In the genomic region with DNA sequence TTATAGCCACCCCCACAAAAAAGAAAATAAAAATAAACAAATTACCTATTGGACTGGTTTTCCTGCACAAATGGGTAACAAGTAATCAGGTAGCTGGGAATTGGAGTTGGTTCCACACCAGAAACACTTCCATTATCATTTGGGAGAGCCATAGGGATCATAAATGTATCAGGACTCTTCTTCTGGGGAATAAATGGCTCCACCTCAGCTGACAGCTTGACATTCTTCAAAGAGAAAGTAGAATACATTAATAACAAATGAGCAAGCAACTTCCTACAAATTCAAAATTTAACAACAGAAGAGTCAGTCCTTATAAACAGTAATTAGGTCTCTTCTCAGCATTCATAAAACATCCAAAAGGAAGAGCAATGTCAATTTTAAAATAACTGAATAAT, we compare ENCODE assay signal across 20 cellular contexts. TPM values are rescaled to one million over a fixed set of nuclear protein-coding genes. Genes with fewer than 3 reads are reported as not detected.
DNase-seq lines count a peak whose midpoint lies in the region; ATAC-seq and TF ChIP-seq lines count a peak whose summit lies in the region.
"Had no signal": no experiment of that assay in that cellular context is flagged by ENCODE, and none has a peak within 500 bp of the region (broad histone marks: within the 10 kb centered on the region; RNA-seq: fewer than 3 reads in every experiment).

No MANE protein-coding gene starts in this region.

- POLR2A ChIA-PET in MCF 10A (lab: Yijun Ruan, JAX): interaction anchor here (0.6 to 4.4 kb wide), 10 partner anchors 8 to 1111 kb away, joined by 3 to 25 read pairs (median 3); partner anchors contain the start of genes COPS2, EID1, GALK2 and SECISBP2L

- H3K27ac Mint-ChIP-seq in MCF 10A (ENCODE audit: low read depth, unreplicated experiment) (peak overlapping the region; percentile 61), type B pancreatic cell (peak overlapping the region; percentile 15)
- H3K27ac Mint-ChIP-seq: memory B cell had no signal

- peaks cover 0 to 4% of the 10 kb centered on the region in 2 donors for H3K4me1 ChIP-seq in breast epithelium
- peaks cover 37% of the 10 kb centered on the region for H3K4me1 ChIP-seq in muscle layer of colon (ENCODE audit: insufficient read depth, low read length)

- CTCF ChIA-PET in MCF 10A (lab: Yijun Ruan, JAX): interaction anchor here (0.8 to 1.8 kb wide), 3 partner anchors 13 to 1242 kb away, joined by 4 to 6 read pairs (median 4); no protein-coding TSS in a partner anchor

- H3K36me3 Mint-ChIP-seq in MCF 10A (ENCODE audit: insufficient read depth, unreplicated experiment) (no peaks in the 10 kb centered on the region), type B pancreatic cell (peaks cover 12% of the 10 kb centered on the region)

- BruUV-seq in MCF 10A (replicated peaks; lab: Mats Ljungman, UMichigan): no TSS peak

- no peak overlapping the region for H3K9ac ChIP-seq in muscle layer of colon (ENCODE audit: low read length)

- no peak for ATAC-seq in SK-N-SH treated with all-trans-retinoic acid at 6 μM for 48 hours
- ATAC-seq: A549 had no signal

- intact Hi-C loops in MCF 10A (cut with micrococcal nuclease): no loop called here
- intact Hi-C loops in breast epithelium (cut with DNase I; ENCODE audit: low total_unique reads): no loop called here

- H3K27me3 ChIP-seq in breast epithelium (no peaks in the 10 kb centered on the region), muscle layer of colon (ENCODE audit: control insufficient read depth in 1 of 2, insufficient read depth in 2 of 2, low read length in 2 of 2) (no peaks in the 10 kb centered on the region)

- H3K27ac ChIP-seq in breast epithelium (no peak overlapping the region), muscle layer of colon (ENCODE audit: low read depth, low read length) (peak overlapping the region; percentile 10)
- H3K27ac ChIP-seq: A549 had no signal

- H3K4me3 Mint-ChIP-seq in MCF 10A (ENCODE audit: unreplicated experiment) (no peak overlapping the region), type B pancreatic cell (no peak overlapping the region)
- H3K4me3 Mint-ChIP-seq: memory B cell, neural crest cell had no signal

- H3K9me3 ChIP-seq in breast epithelium (no peaks in the 10 kb centered on the region), muscle layer of colon (ENCODE audit: low read length) (no peaks in the 10 kb centered on the region)
- H3K9me3 ChIP-seq: A549 had no signal

- H3K27me3 Mint-ChIP-seq in MCF 10A (ENCODE audit: insufficient read depth, unreplicated experiment) (no peaks in the 10 kb centered on the region), type B pancreatic cell (no peaks in the 10 kb centered on the region)
- H3K27me3 Mint-ChIP-seq: memory B cell had no signal

- DNase-seq in MCF 10A (ENCODE audit: unreplicated experiment): no peak
- no peak for DNase-seq in breast epithelium (ENCODE audit: low spot score in 2 of 2)
- peak; percentile 17 for DNase-seq in astrocyte of the hippocampus (ENCODE audit: low read depth, low spot score)
- DNase-seq in type B pancreatic cell (ENCODE audit: extremely low spot score, unreplicated experiment): no peak
- DNase-seq in germinal center (ENCODE audit: low spot score): no peak
- DNase-seq in mucosa of gallbladder (ENCODE audit: low spot score): no peak
- DNase-seq: activated CD4-positive, alpha-beta T cell treated with anti-CD3 and anti-CD28 coated beads for 4 hours; activated gamma-delta T cell; anterior cingulate cortex; C1 segment of cervical spinal cord; cerebellar nuclear complex; islet precursor cell; NCI-H2029; NK-92 treated with Interleukin-12 subunit alpha and Interleukin-12 subunit beta, amount 100 ng/mL, for 24 hours; stimulated activated CD8-positive, alpha-beta memory T cell treated with anti-CD3 and anti-CD28 coated beads, Interleukin-4, amount 100 ng/mL, for 48 hours had no signal

- TF ChIP-seq CTCF in MCF 10A (IDR thresholded peaks at IDR 0.05; ENCODE audit: unreplicated experiment) (no peak), breast epithelium (IDR thresholded peaks at IDR 0.05) (no peak), type B pancreatic cell (conservative IDR thresholded peaks at IDR 0.05) (no peak)

- peaks cover 18% of the 10 kb centered on the region for H3K4me1 Mint-ChIP-seq in MCF 10A (ENCODE audit: insufficient read depth, unreplicated experiment)
- H3K4me1 Mint-ChIP-seq in type B pancreatic cell (ENCODE audit: unreplicated experiment): peaks cover 4% of the 10 kb centered on the region

- H3K4me3 ChIP-seq in breast epithelium (no peak overlapping the region), muscle layer of colon (ENCODE audit: low read depth in 1 of 2, low read length in 2 of 2) (no peak overlapping the region)
- H3K4me3 ChIP-seq: A549 had no signal

- H3K36me3 ChIP-seq in breast epithelium: no peaks in the 10 kb centered on the region
- H3K36me3 ChIP-seq in muscle layer of colon (ENCODE audit: insufficient read depth, low read length): peaks cover 15% of the 10 kb centered on the region

- H3K9me3 Mint-ChIP-seq in MCF 10A (ENCODE audit: unreplicated experiment): no peaks in the 10 kb centered on the region
- no peaks in the 10 kb centered on the region for H3K9me3 Mint-ChIP-seq in type B pancreatic cell
- H3K9me3 Mint-ChIP-seq: memory B cell, neural crest cell had no signal

- no peak for TF ChIP-seq POLR2A in breast epithelium (IDR thresholded peaks at IDR 0.05)

TF ChIP-seq in SK-N-SH treated with all-trans-retinoic acid at 6 μM for 48 hours, 23 proteins besides CTCF, POLR2A, EP300 and RAD21 (continues in another document):
- TF ChIP-seq CSDC2 (CRISPR knock-in tag; IDR thresholded peaks at IDR 0.05): no peak
- no peak for TF ChIP-seq ISL1 (CRISPR knock-in tag; IDR thresholded peaks at IDR 0.05)
- no peak for TF ChIP-seq ZC3H10 (CRISPR knock-in tag; IDR thresholded peaks at IDR 0.05)
- no peak for TF ChIP-seq ZNF70 (CRISPR knock-in tag; IDR thresholded peaks at IDR 0.05)
- TF ChIP-seq, protein P1, sequence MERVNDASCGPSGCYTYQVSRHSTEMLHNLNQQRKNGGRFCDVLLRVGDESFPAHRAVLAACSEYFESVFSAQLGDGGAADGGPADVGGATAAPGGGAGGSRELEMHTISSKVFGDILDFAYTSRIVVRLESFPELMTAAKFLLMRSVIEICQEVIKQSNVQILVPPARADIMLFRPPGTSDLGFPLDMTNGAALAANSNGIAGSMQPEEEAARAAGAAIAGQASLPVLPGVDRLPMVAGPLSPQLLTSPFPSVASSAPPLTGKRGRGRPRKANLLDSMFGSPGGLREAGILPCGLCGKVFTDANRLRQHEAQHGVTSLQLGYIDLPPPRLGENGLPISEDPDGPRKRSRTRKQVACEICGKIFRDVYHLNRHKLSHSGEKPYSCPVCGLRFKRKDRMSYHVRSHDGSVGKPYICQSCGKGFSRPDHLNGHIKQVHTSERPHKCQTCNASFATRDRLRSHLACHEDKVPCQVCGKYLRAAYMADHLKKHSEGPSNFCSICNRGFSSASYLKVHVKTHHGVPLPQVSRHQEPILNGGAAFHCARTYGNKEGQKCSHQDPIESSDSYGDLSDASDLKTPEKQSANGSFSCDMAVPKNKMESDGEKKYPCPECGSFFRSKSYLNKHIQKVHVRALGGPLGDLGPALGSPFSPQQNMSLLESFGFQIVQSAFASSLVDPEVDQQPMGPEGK (CRISPR knock-in tag; IDR thresholded peaks at IDR 0.05; ENCODE audit: borderline replicate concordance): no peak
- no peak for TF ChIP-seq RARB (CRISPR knock-in tag; IDR thresholded peaks at IDR 0.05)
- TF ChIP-seq OSR1 (CRISPR knock-in tag; IDR thresholded peaks at IDR 0.05): no peak
- TF ChIP-seq, protein P2, sequence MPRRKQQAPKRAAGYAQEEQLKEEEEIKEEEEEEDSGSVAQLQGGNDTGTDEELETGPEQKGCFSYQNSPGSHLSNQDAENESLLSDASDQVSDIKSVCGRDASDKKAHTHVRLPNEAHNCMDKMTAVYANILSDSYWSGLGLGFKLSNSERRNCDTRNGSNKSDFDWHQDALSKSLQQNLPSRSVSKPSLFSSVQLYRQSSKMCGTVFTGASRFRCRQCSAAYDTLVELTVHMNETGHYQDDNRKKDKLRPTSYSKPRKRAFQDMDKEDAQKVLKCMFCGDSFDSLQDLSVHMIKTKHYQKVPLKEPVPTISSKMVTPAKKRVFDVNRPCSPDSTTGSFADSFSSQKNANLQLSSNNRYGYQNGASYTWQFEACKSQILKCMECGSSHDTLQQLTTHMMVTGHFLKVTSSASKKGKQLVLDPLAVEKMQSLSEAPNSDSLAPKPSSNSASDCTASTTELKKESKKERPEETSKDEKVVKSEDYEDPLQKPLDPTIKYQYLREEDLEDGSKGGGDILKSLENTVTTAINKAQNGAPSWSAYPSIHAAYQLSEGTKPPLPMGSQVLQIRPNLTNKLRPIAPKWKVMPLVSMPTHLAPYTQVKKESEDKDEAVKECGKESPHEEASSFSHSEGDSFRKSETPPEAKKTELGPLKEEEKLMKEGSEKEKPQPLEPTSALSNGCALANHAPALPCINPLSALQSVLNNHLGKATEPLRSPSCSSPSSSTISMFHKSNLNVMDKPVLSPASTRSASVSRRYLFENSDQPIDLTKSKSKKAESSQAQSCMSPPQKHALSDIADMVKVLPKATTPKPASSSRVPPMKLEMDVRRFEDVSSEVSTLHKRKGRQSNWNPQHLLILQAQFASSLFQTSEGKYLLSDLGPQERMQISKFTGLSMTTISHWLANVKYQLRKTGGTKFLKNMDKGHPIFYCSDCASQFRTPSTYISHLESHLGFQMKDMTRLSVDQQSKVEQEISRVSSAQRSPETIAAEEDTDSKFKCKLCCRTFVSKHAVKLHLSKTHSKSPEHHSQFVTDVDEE (CRISPR knock-in tag; IDR thresholded peaks at IDR 0.05): no peak
- TF ChIP-seq BACH2 (CRISPR knock-in tag; IDR thresholded peaks at IDR 0.05; ENCODE audit: borderline replicate concordance): no peak
- TF ChIP-seq SNAI2 (CRISPR knock-in tag; IDR thresholded peaks at IDR 0.05): no peak
- TF ChIP-seq CREB5 (CRISPR knock-in tag; IDR thresholded peaks at IDR 0.05; ENCODE audit: low read depth): no peak
- TF ChIP-seq ZNF8 (CRISPR knock-in tag; IDR thresholded peaks at IDR 0.05): no peak
- TF ChIP-seq TOX (CRISPR knock-in tag; IDR thresholded peaks at IDR 0.05; ENCODE audit: borderline replicate concordance): no peak
- TF ChIP-seq GLIS3 (CRISPR knock-in tag; IDR thresholded peaks at IDR 0.05): no peak
- no peak for TF ChIP-seq ZFP30 (CRISPR knock-in tag; IDR thresholded peaks at IDR 0.05)

RNA-seq across cellular contexts. Expression of gene SECISBP2L, which starts 8.7 kb away (rescaled TPM):
- total RNA-seq in MCF 10A (2022): 19.6 and 32.3 TPM in 2 replicates
- 10 to 100 TPM; 49.2 to 70.6 (median 62.3) TPM for total RNA-seq in breast epithelium
- 51.9 and 74.7 TPM in 2 replicates for total RNA-seq in type B pancreatic cell (ENCODE audit: low replicate concordance)
- 56.1 TPM for total RNA-seq in mucosa of gallbladder
